ENCODE assay signal across 29 cellular contexts in the genomic region with DNA sequence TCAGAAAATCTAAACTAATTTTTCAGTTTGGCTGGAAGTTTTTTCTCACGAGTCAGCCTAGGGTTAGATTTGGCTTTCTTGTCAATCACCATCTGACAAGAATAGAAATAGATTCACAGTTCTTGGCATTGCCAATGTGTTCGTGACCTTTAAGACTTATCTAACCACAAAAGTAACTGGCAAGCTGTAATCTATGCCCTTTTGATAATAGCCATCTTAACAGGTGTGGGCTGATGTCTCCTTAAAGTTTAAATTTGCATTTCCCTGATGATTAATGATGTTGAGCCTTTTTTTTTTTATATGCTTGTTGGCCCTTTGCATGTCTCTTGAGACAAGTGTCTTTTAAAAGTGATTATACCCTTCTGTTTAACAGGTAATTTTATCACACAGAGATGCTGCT.
"Had no signal": no experiment of that assay in that cellular context is flagged by ENCODE, and none has a peak within 500 bp of the region (broad histone marks: within the 10 kb centered on the region; RNA-seq: fewer than 3 reads in every experiment).

No MANE protein-coding gene starts in this region.

- H3K27ac Mint-ChIP-seq: stimulated activated effector memory CD8-positive, alpha-beta T cell treated with anti-CD3 and anti-CD28 coated beads, Interleukin-12 subunit alpha, Interleukin-12 subunit beta, amount 100 ng/mL, for 72 hours; stimulated activated memory B cell treated with anti-CD40 and anti-IgM and Interleukin-4, amounts not matched to agents 10 μg/mL and 1 μg/mL and 100 μg/mL, for 72 hours; stimulated activated naive B cell treated with anti-CD40 and anti-IgM and Interleukin-4, amounts not matched to agents 10 μg/mL and 1 μg/mL and 100 μg/mL, for 72 hours; stimulated activated naive CD8-positive, alpha-beta T cell treated with anti-CD3 and anti-CD28 coated beads, Interleukin-15, amount 100 ng/mL, for 72 hours; stimulated activated naive CD8-positive, alpha-beta T cell treated with anti-CD3 and anti-CD28 coated beads, Interleukin-15, Interleukin-2, amounts not matched to agents 100 ng/mL and 50 ng/mL, for 24 hours; type B pancreatic cell had no signal

- H3K9me3 ChIP-seq: suprapubic skin, testis, thoracic aorta, thyroid gland, tibial artery, tibial nerve, transverse colon, upper lobe of right lung, uterus, vagina had no signal

- H3K9me3 Mint-ChIP-seq: stimulated activated effector memory CD8-positive, alpha-beta T cell treated with anti-CD3 and anti-CD28 coated beads, Interleukin-12 subunit alpha, Interleukin-12 subunit beta, amount 100 ng/mL, for 72 hours; stimulated activated memory B cell treated with anti-CD40 and anti-IgM and Interleukin-4, amounts not matched to agents 10 μg/mL and 1 μg/mL and 100 μg/mL, for 72 hours; stimulated activated naive CD8-positive, alpha-beta T cell treated with anti-CD3 and anti-CD28 coated beads, Interleukin-15, amount 100 ng/mL, for 72 hours; stimulated activated naive CD8-positive, alpha-beta T cell treated with anti-CD3 and anti-CD28 coated beads, Interleukin-15, Interleukin-2, amounts not matched to agents 100 ng/mL and 50 ng/mL, for 24 hours had no signal

- H3K27ac ChIP-seq: stomach, suprapubic skin, testis, thoracic aorta, thyroid gland, tibial artery, tibial nerve, transverse colon, upper lobe of left lung, upper lobe of right lung, uterus, vagina had no signal

- DNase-seq: stimulated activated CD4-positive, alpha-beta T cell treated with anti-CD3 and anti-CD28 coated beads, Interleukin-2, amount 100 ng/mL, for 48 hours; stimulated activated CD4-positive, alpha-beta T cell treated with anti-CD3 and anti-CD28 coated beads, Interleukin-4, amount 100 ng/mL, for 1 hour; stimulated activated CD4-positive, alpha-beta T cell treated with anti-CD3 and anti-CD28 coated beads, Interleukin-4, amount 100 ng/mL, for 24 hours; stimulated activated CD4-positive, alpha-beta T cell treated with anti-CD3 and anti-CD28 coated beads, Interleukin-4, amount 100 ng/mL, for 4 hours; stimulated activated CD8-positive, alpha-beta memory T cell treated with anti-CD3 and anti-CD28 coated beads, Interleukin-4, amount 100 ng/mL, for 48 hours; stimulated activated naive B cell treated with anti-CD40 and anti-IgM and Interleukin-4, amounts not matched to agents 10 μg/mL and 1 μg/mL and 100 μg/mL, for 72 hours; stimulated activated naive CD4-positive, alpha-beta T cell; stimulated activated naive CD4-positive, alpha-beta T cell treated with Interleukin-2 at 50 U/mL for 16 hours; stimulated activated naive CD8-positive, alpha-beta T cell treated with anti-CD3 and anti-CD28 coated beads, Interleukin-15, amount 100 ng/mL, for 72 hours; stimulated activated naive CD8-positive, alpha-beta T cell treated with anti-CD3 and anti-CD28 coated beads, Interleukin-15, Interleukin-2, amounts not matched to agents 100 U/mL and 50 U/mL, for 24 hours; stomach; substantia nigra; testis; thyroid gland; tibial artery; transverse colon; trophoblast cell; upper lobe of left lung; upper lobe of right lung; uterus had no signal

- H3K4me3 ChIP-seq: stomach, suprapubic skin, testis, thoracic aorta, thyroid gland, tibial artery, tibial nerve, transverse colon, upper lobe of left lung, upper lobe of right lung, uterus, vagina had no signal

- H3K36me3 ChIP-seq: stomach, suprapubic skin, thoracic aorta, thyroid gland, tibial artery, tibial nerve, transverse colon, upper lobe of left lung, upper lobe of right lung, uterus, vagina had no signal

- H3K27me3 ChIP-seq: stomach, suprapubic skin, testis, thyroid gland, tibial artery, transverse colon, upper lobe of left lung, upper lobe of right lung, uterus, vagina had no signal

- H3K4me3 Mint-ChIP-seq: stimulated activated effector memory CD8-positive, alpha-beta T cell treated with anti-CD3 and anti-CD28 coated beads, Interleukin-12 subunit alpha, Interleukin-12 subunit beta, amount 100 ng/mL, for 72 hours; stimulated activated memory B cell treated with anti-CD40 and anti-IgM and Interleukin-4, amounts not matched to agents 10 μg/mL and 1 μg/mL and 100 μg/mL, for 72 hours; stimulated activated naive B cell treated with anti-CD40 and anti-IgM and Interleukin-4, amounts not matched to agents 10 μg/mL and 1 μg/mL and 100 μg/mL, for 72 hours; stimulated activated naive CD8-positive, alpha-beta T cell treated with anti-CD3 and anti-CD28 coated beads, Interleukin-15, amount 100 ng/mL, for 72 hours; stimulated activated naive CD8-positive, alpha-beta T cell treated with anti-CD3 and anti-CD28 coated beads, Interleukin-15, Interleukin-2, amounts not matched to agents 100 ng/mL and 50 ng/mL, for 24 hours; type B pancreatic cell had no signal

- H3K4me1 Mint-ChIP-seq: stimulated activated effector memory CD8-positive, alpha-beta T cell treated with anti-CD3 and anti-CD28 coated beads, Interleukin-12 subunit alpha, Interleukin-12 subunit beta, amount 100 ng/mL, for 72 hours; stimulated activated memory B cell treated with anti-CD40 and anti-IgM and Interleukin-4, amounts not matched to agents 10 μg/mL and 1 μg/mL and 100 μg/mL, for 72 hours; stimulated activated naive B cell treated with anti-CD40 and anti-IgM and Interleukin-4, amounts not matched to agents 10 μg/mL and 1 μg/mL and 100 μg/mL, for 72 hours; stimulated activated naive CD8-positive, alpha-beta T cell treated with anti-CD3 and anti-CD28 coated beads, Interleukin-15, amount 100 ng/mL, for 72 hours had no signal

- FAIRE-seq: urothelium cell line had no signal

- ATAC-seq: stimulated activated effector memory CD8-positive, alpha-beta T cell treated with anti-CD3 and anti-CD28 coated beads, Interleukin-12 subunit alpha, Interleukin-12 subunit beta, amount 100 ng/mL, for 72 hours; stimulated activated memory B cell treated with anti-CD40 and anti-IgM and Interleukin-4, amounts not matched to agents 10 μg/mL and 1 μg/mL and 100 μg/mL, for 72 hours; stimulated activated naive B cell treated with anti-CD40 and anti-IgM and Interleukin-4, amounts not matched to agents 10 μg/mL and 1 μg/mL and 100 μg/mL, for 72 hours; stimulated activated naive CD8-positive, alpha-beta T cell treated with anti-CD3 and anti-CD28 coated beads, Interleukin-15, amount 100 ng/mL, for 72 hours; stimulated activated naive CD8-positive, alpha-beta T cell treated with anti-CD3 and anti-CD28 coated beads, Interleukin-15, Interleukin-2, amounts not matched to agents 100 U/mL and 50 U/mL, for 24 hours; upper lobe of right lung had no signal

- H3K36me3 Mint-ChIP-seq: stimulated activated effector memory CD8-positive, alpha-beta T cell treated with anti-CD3 and anti-CD28 coated beads, Interleukin-12 subunit alpha, Interleukin-12 subunit beta, amount 100 ng/mL, for 72 hours; stimulated activated memory B cell treated with anti-CD40 and anti-IgM and Interleukin-4, amounts not matched to agents 10 μg/mL and 1 μg/mL and 100 μg/mL, for 72 hours; stimulated activated naive B cell treated with anti-CD40 and anti-IgM and Interleukin-4, amounts not matched to agents 10 μg/mL and 1 μg/mL and 100 μg/mL, for 72 hours; type B pancreatic cell had no signal

- H3K4me1 ChIP-seq: stomach, suprapubic skin, testis, thyroid gland, tibial artery, tibial nerve, transverse colon, upper lobe of left lung, upper lobe of right lung, uterus, vagina had no signal

- H3K27me3 Mint-ChIP-seq: stimulated activated memory B cell treated with anti-CD40 and anti-IgM and Interleukin-4, amounts not matched to agents 10 μg/mL and 1 μg/mL and 100 μg/mL, for 72 hours; stimulated activated naive B cell treated with anti-CD40 and anti-IgM and Interleukin-4, amounts not matched to agents 10 μg/mL and 1 μg/mL and 100 μg/mL, for 72 hours; stimulated activated naive CD8-positive, alpha-beta T cell treated with anti-CD3 and anti-CD28 coated beads, Interleukin-15, amount 100 ng/mL, for 72 hours; stimulated activated naive CD8-positive, alpha-beta T cell treated with anti-CD3 and anti-CD28 coated beads, Interleukin-15, Interleukin-2, amounts not matched to agents 100 ng/mL and 50 ng/mL, for 24 hours had no signal
